Comparison of ENCODE assay signal across 11 cellular contexts in the genomic region with DNA sequence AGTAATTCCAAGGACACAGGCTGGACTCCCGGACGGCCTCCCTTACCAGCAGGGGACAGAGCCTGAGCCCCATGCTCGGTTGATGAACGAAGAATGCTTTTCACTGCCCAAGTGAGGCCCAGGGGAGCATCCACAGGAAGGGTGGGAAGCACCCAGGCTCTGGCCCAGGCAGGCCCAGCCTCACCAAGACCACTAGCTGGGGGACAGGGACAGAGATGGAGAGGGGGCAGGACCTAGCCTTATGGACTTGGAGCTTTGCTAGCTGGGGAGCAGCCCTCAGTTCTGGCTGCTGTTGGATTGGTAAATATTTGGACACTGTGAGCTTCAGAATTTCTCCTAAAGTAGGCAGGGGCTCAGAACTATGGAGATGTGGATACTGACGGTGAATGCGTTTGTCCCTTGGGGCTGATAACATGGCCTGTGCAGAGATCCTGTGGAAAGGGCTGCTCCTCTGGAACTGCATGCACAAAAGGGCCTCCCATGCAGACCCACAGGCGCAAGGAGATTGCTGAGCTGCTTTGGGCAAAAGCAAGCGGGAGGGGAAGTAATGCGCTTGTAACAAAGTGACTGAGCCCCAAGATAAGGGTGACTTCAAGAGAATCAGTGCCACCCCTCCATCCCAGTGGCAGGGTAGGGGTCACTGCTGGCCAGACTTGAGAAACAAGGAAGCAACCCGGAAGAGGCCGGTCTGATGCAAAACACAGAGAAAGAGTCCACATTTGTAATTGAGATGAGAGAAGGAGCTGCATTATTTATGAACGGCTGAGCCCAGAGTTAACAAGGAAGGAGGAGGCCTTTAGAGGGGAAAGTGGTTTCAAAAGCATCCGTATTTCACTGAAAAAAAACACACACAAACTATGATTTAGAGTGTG.
DNase-seq lines count a peak whose midpoint lies in the region; ATAC-seq, FAIRE-seq and TF ChIP-seq lines count a peak whose summit lies in the region.
"Had no signal": no experiment of that assay in that cellular context is flagged by ENCODE, and none has a peak within 500 bp of the region (broad histone marks: within the 10 kb centered on the region; RNA-seq: fewer than 3 reads in every experiment).

No MANE protein-coding gene starts in this region.

- H3K9me3 Mint-ChIP-seq in brain: peaks cover 2 to 20% (median 7%) of the 10 kb centered on the region in 5 experiments
- peaks cover 8% of the 10 kb centered on the region for H3K9me3 Mint-ChIP-seq in neural progenitor cell

- DNase-seq in GDM1 (lab: John Stamatoyannopoulos, UW) (peak; percentile 70), MV-4-11 (lab: John Stamatoyannopoulos, UW) (peak; percentile 35), neural progenitor cell (ENCODE audit: low spot score) (no peak), GM12892 (ENCODE audit: insufficient read length) (no peak), NCI-H2196 (lab: John Stamatoyannopoulos, UW; ENCODE audit: unreplicated experiment) (no peak), kidney tubule cell (ENCODE audit: low spot score) (no peak)
- DNase-seq: aorta, RPMI8226 had no signal

- TF ChIP-seq POLR2A in GM12892 (IDR thresholded peaks at IDR 0.05; ENCODE audit: low read depth, low read length): no peak

- no peaks in the 10 kb centered on the region for H3K79me2 ChIP-seq in neural progenitor cell (ENCODE audit: low read depth)

- peaks cover 6% of the 10 kb centered on the region for H3K36me3 Mint-ChIP-seq in brain
- H3K36me3 Mint-ChIP-seq in neural progenitor cell: no peaks in the 10 kb centered on the region

- H3K4me1 Mint-ChIP-seq in brain (peaks cover 11% of the 10 kb centered on the region), neural progenitor cell (peaks cover 11% of the 10 kb centered on the region)

- H3K4me1 ChIP-seq in neural progenitor cell: no peaks in the 10 kb centered on the region

- H3K4me3 Mint-ChIP-seq in brain (peak overlapping the region in 1 of 5 experiments; percentile 13), neural progenitor cell (no peak overlapping the region)

- FAIRE-seq in GM12892 (lab: Jason Lieb, UNC): no peak

- H3K36me3 ChIP-seq in neural progenitor cell: no peaks in the 10 kb centered on the region
- H3K36me3 ChIP-seq: neutrophil had no signal

- H3K4me2 ChIP-seq in neural progenitor cell: no peak overlapping the region

- H3K9ac ChIP-seq in neural progenitor cell: no peak overlapping the region

- no peak for ATAC-seq in GM21515 (IDR thresholded peaks at IDR 0.05; ENCODE audit: unreplicated experiment)

- H3K4me3 ChIP-seq in neural progenitor cell: no peak overlapping the region

- no peaks in the 10 kb centered on the region for H3K9me3 ChIP-seq in neural progenitor cell (ENCODE audit: low read depth)
- H3K9me3 ChIP-seq: neutrophil had no signal

- no peaks in the 10 kb centered on the region for H3F3A ChIP-seq in neural progenitor cell (ENCODE audit: low read depth)

- H2AFZ ChIP-seq in neural progenitor cell (replicated peaks): peak overlapping the region; percentile 34

- H3K27ac ChIP-seq in neural progenitor cell: no peak overlapping the region
- H3K27ac ChIP-seq: neutrophil had no signal

- H3K27ac Mint-ChIP-seq in brain (peak overlapping the region in 4 of 5 experiments; percentile 51 to 82 (median 68)), neural progenitor cell (peak overlapping the region; percentile 40)

- H3K27me3 ChIP-seq in neural progenitor cell: no peaks in the 10 kb centered on the region

- H3K27me3 Mint-ChIP-seq in brain (peaks cover 9% of the 10 kb centered on the region), neural progenitor cell (ENCODE audit: insufficient read depth, low read depth) (peaks cover 5% of the 10 kb centered on the region)

- H4K20me1 ChIP-seq in neural progenitor cell (ENCODE audit: low read depth): no peaks in the 10 kb centered on the region

- no peak for TF ChIP-seq CTCF in brain (conservative IDR thresholded peaks at IDR 0.05)
- TF ChIP-seq CTCF in neural progenitor cell (IDR thresholded peaks at IDR 0.05): no peak

Comparison
In these comparisons a context has a peak if more than half of its experiments do, and no peak if none do; other contexts are left out.
1. DNase-seq: peak in GDM1 (single experiment) and MV-4-11 (single experiment); none in neural progenitor cell (single experiment), GM12892 (single experiment), NCI-H2196 (single experiment) and kidney tubule cell (single experiment).